Comparison of ENCODE assay signal across 13 cellular contexts in the genomic region with DNA sequence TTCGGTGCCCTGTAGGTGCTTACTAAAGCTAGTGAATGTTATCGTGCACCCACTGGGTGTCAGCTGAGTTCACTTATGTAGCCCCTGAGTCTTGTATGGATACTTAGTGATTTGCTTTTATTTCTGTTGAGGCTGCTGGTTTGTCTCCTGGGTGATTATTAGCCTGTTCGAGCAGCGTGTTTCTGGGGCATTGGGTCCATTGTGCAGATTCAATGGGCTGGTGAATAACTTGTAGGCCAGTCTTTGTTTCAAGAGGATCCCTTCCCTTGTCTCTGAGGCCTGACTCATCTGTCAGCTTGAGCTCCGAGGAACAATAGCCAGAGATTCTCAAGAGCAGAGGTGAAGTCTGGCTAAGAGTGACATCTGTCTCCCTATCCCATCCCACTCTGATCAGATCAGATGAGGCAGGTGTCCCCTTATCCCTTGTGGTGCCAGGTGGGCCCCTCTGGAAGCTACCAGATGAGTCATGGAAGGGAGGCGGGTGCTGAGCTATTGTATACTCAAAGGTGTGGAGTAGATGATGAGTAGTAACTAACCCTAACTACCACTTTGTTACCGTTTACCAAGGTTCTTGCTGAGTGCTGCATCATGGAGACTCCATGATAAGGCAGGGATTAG. TPM values are rescaled to one million over a fixed set of nuclear protein-coding genes. Genes with fewer than 3 reads are reported as not detected.
DNase-seq lines count a peak whose midpoint lies in the region; ATAC-seq and TF ChIP-seq lines count a peak whose summit lies in the region.
"Had no signal": no experiment of that assay in that cellular context is flagged by ENCODE, and none has a peak within 500 bp of the region (broad histone marks: within the 10 kb centered on the region; RNA-seq: fewer than 3 reads in every experiment).

No MANE protein-coding gene starts in this region.

- CTCF ChIA-PET in CD8-positive, alpha-beta memory T cell (lab: Charles Lee): interaction anchor here (1.4 kb wide), 1 partner anchor 158 kb away, joined by 6 read pairs; no protein-coding TSS in a partner anchor

- H3K36me3 ChIP-seq in CD8-positive, alpha-beta memory T cell (ENCODE audit: insufficient read depth, low read length): no peaks in the 10 kb centered on the region
- 0 out of 2 replicates have a peak, but pooled peaks cover 10% of the 10 kb centered on the region for H3K36me3 ChIP-seq in GM23338 (ENCODE audit: insufficient read depth)

- H3K4me2 ChIP-seq in GM23338: peak overlapping the region; percentile 48; the same call in 1 of the 2 replicates

- H3K4me3 Mint-ChIP-seq in CD8-positive, alpha-beta memory T cell: peak overlapping the region in 2 of 7 donors; percentile 10 to 67
- H3K4me3 Mint-ChIP-seq in GM23338: no peak overlapping the region; the same call in 2 of the 3 replicates
- H3K4me3 Mint-ChIP-seq in glutamatergic neuron (ENCODE audit: unreplicated experiment): peak overlapping the region; percentile 88
- H3K4me3 Mint-ChIP-seq: activated CD4-positive, alpha-beta memory T cell treated with anti-CD3 and anti-CD28 coated beads, Interleukin-2, amount 10 ng/mL, durations not matched to agents 7 days and 5 days; CD8-positive, alpha-beta T cell had no signal

- no peak overlapping the region for H3K27ac ChIP-seq in CD8-positive, alpha-beta memory T cell (ENCODE audit: low read depth, low read length)
- H3K27ac ChIP-seq in GM23338 (ENCODE audit: low read depth): peak overlapping the region; percentile 47; the same call in 1 of the 2 replicates

- H3F3A ChIP-seq in GM23338 (replicated peaks; ENCODE audit: low read depth): peaks cover 8% of the 10 kb centered on the region; the same call in 1 of the 2 replicates

- no peaks in the 10 kb centered on the region for H3K9me2 ChIP-seq in GM23338 (ENCODE audit: insufficient read depth)

- no peak overlapping the region for H2AFZ ChIP-seq in GM23338

- no peak for DNase-seq in CD8-positive, alpha-beta memory T cell
- DNase-seq in GM23338 (ENCODE audit: low spot score) (peak; percentile 43), NCI-H69 (lab: John Stamatoyannopoulos, UW) (peak; percentile 87), glutamatergic neuron (peak; percentile 48), EL (no peak), NCI-H774 (lab: John Stamatoyannopoulos, UW) (no peak)
- DNase-seq: activated CD4-positive, alpha-beta memory T cell treated with anti-CD3 and anti-CD28 coated beads, Interleukin-2, amount 10 ng/mL, durations not matched to agents 7 days and 5 days; activated naive CD4-positive, alpha-beta T cell treated with anti-CD3 and anti-CD28 coated beads, Interleukin-2, amount 50 U/mL, for 16 hours; CD8-positive, alpha-beta T cell had no signal

- no peaks in the 10 kb centered on the region for H3K9me3 Mint-ChIP-seq in CD8-positive, alpha-beta memory T cell
- H3K9me3 Mint-ChIP-seq in GM23338: no peaks in the 10 kb centered on the region
- peaks cover 29% of the 10 kb centered on the region for H3K9me3 Mint-ChIP-seq in glutamatergic neuron (ENCODE audit: unreplicated experiment)
- H3K9me3 Mint-ChIP-seq: activated CD4-positive, alpha-beta memory T cell treated with anti-CD3 and anti-CD28 coated beads, Interleukin-2, amount 10 ng/mL, durations not matched to agents 7 days and 5 days; CD8-positive, alpha-beta T cell had no signal

- H3K36me3 Mint-ChIP-seq in CD8-positive, alpha-beta memory T cell: peaks cover 0 to 48% (median 2%) of the 10 kb centered on the region in 3 donors
- H3K36me3 Mint-ChIP-seq in GM23338 (ENCODE audit: low read depth): peaks cover 43% of the 10 kb centered on the region
- H3K36me3 Mint-ChIP-seq in glutamatergic neuron (ENCODE audit: unreplicated experiment): no peaks in the 10 kb centered on the region

- peak; percentile 2; the same call in 2 of the 3 replicates for ATAC-seq in GM23338
- ATAC-seq in HG03439 (IDR thresholded peaks at IDR 0.05; ENCODE audit: unreplicated experiment): no peak
- ATAC-seq: CD8-positive, alpha-beta T cell had no signal

- H3K4me1 ChIP-seq in CD8-positive, alpha-beta memory T cell (ENCODE audit: insufficient read depth, low read length): peaks cover 36% of the 10 kb centered on the region
- H3K4me1 ChIP-seq in GM23338 (ENCODE audit: insufficient read depth): peaks cover 26% of the 10 kb centered on the region

- POLR2A ChIA-PET in CD8-positive, alpha-beta memory T cell (lab: Charles Lee): no interaction called here

- no peak overlapping the region for H3K4me3 ChIP-seq in CD8-positive, alpha-beta memory T cell (ENCODE audit: low read length)
- H3K4me3 ChIP-seq in GM23338: no peak overlapping the region

- peaks cover 7% of the 10 kb centered on the region for H4K20me1 ChIP-seq in GM23338 (replicated peaks; ENCODE audit: insufficient read depth)

- H3K9me3 ChIP-seq in CD8-positive, alpha-beta memory T cell (ENCODE audit: low read length): no peaks in the 10 kb centered on the region

- TF ChIP-seq CTCF in GM23338 (conservative IDR thresholded peaks at IDR 0.05; ENCODE audit: low read depth in 2 of 2) (no peak), glutamatergic neuron (IDR thresholded peaks at IDR 0.05; ENCODE audit: partially characterized antibody, unreplicated experiment) (no peak)

- peaks cover 49 to 79% (median 60%) of the 10 kb centered on the region in 3 donors for H3K4me1 Mint-ChIP-seq in CD8-positive, alpha-beta memory T cell
- H3K4me1 Mint-ChIP-seq in GM23338: peaks cover 35% of the 10 kb centered on the region
- peaks cover 34% of the 10 kb centered on the region for H3K4me1 Mint-ChIP-seq in glutamatergic neuron (ENCODE audit: low read depth, unreplicated experiment)

- H3K27me3 Mint-ChIP-seq in CD8-positive, alpha-beta memory T cell: no peaks in the 10 kb centered on the region
- H3K27me3 Mint-ChIP-seq in GM23338 (ENCODE audit: insufficient read depth, low read depth, poor library complexity) (peaks cover 7% of the 10 kb centered on the region), glutamatergic neuron (ENCODE audit: unreplicated experiment) (peaks cover 21% of the 10 kb centered on the region)
- H3K27me3 Mint-ChIP-seq: activated CD4-positive, alpha-beta memory T cell treated with anti-CD3 and anti-CD28 coated beads, Interleukin-2, amount 10 ng/mL, durations not matched to agents 7 days and 5 days had no signal

- H3K27me3 ChIP-seq in CD8-positive, alpha-beta memory T cell (ENCODE audit: insufficient read depth, low read length, poor library complexity, severe bottlenecking): no peaks in the 10 kb centered on the region
- peaks cover 12% of the 10 kb centered on the region for H3K27me3 ChIP-seq in GM23338 (ENCODE audit: insufficient read depth)

- H3K27ac Mint-ChIP-seq in CD8-positive, alpha-beta memory T cell: peak overlapping the region in 7 of 8 donors; percentile 2 to 79 (median 51)
- H3K27ac Mint-ChIP-seq in GM23338: peak overlapping the region; percentile 36; the same call in 1 of the 2 replicates
- peak overlapping the region; percentile 95 for H3K27ac Mint-ChIP-seq in glutamatergic neuron (ENCODE audit: unreplicated experiment)

- H3K79me2 ChIP-seq in GM23338 (replicated peaks; ENCODE audit: insufficient read depth): peaks cover 50% of the 10 kb centered on the region

TF ChIP-seq in GM23338, 12 proteins besides CTCF, POLR2A, EP300 and RAD21 (continues in another document):
- TF ChIP-seq STAT1 (IDR thresholded peaks at IDR 0.05; ENCODE audit: unreplicated experiment) (no peak), POLR2AphosphoS5 (IDR thresholded peaks at IDR 0.05; ENCODE audit: low read depth) (no peak), ZNF331 (CRISPR knock-in tag; IDR thresholded peaks at IDR 0.05; ENCODE audit: low read depth) (no peak), EZH2phosphoT487 (IDR thresholded peaks at IDR 0.05; ENCODE audit: unreplicated experiment) (no peak), EZH2 (IDR thresholded peaks at IDR 0.05; ENCODE audit: low read depth, unreplicated experiment) (no peak), ZNF114 (CRISPR knock-in tag; IDR thresholded peaks at IDR 0.05) (no peak), NANOG (IDR thresholded peaks at IDR 0.05; ENCODE audit: borderline replicate concordance) (no peak)
- TF ChIP-seq, protein P1, sequence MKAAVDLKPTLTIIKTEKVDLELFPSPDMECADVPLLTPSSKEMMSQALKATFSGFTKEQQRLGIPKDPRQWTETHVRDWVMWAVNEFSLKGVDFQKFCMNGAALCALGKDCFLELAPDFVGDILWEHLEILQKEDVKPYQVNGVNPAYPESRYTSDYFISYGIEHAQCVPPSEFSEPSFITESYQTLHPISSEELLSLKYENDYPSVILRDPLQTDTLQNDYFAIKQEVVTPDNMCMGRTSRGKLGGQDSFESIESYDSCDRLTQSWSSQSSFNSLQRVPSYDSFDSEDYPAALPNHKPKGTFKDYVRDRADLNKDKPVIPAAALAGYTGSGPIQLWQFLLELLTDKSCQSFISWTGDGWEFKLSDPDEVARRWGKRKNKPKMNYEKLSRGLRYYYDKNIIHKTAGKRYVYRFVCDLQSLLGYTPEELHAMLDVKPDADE (IDR thresholded peaks at IDR 0.05): no peak

RNA-seq across cellular contexts. Expression of gene MIAT, which starts 3.7 kb away (rescaled TPM):
- 10 to 100 TPM; 52.2 to 57.5 TPM for total RNA-seq in CD8-positive, alpha-beta memory T cell
- 3.9 TPM for polyA plus RNA-seq in CD8-positive, alpha-beta memory T cell
- total RNA-seq in GM23338 (2014; rRNA removed; shearing (Covaris generic)): 51.4 and 63.6 TPM in 2 replicates
- polyA plus RNA-seq in GM23338 (2016; fragmentation: Nextera tagmentation; extraction: Ambion mirVana): 8.2 and 10.0 TPM in 2 replicates
- 1,100 TPM for total RNA-seq in glutamatergic neuron (ENCODE audit: unreplicated experiment)

RNA-seq across cellular contexts. Expression of gene CRYBA4, which starts 39.3 kb away (rescaled TPM):
- not detected for total RNA-seq in CD8-positive, alpha-beta memory T cell
- polyA plus RNA-seq in CD8-positive, alpha-beta memory T cell: not detected
- total RNA-seq in GM23338 (2014; rRNA removed; shearing (Covaris generic)): 1.7 TPM in 1 of 2 replicates, not detected in the other
- polyA plus RNA-seq in GM23338 (2016; fragmentation: Nextera tagmentation; extraction: Ambion mirVana): 1.2 and 1.5 TPM in 2 replicates
- not detected for total RNA-seq in glutamatergic neuron (ENCODE audit: unreplicated experiment)
- total RNA-seq: CD8-positive, alpha-beta T cell; chondrocyte; mononuclear cell had no signal

RNA-seq across cellular contexts. Expression of gene CRYBB1, which starts 43.2 kb away (rescaled TPM):
- not detected for total RNA-seq in CD8-positive, alpha-beta memory T cell
- not detected for polyA plus RNA-seq in CD8-positive, alpha-beta memory T cell
- 1.6 and 2.4 TPM in 2 replicates for total RNA-seq in GM23338 (2014; rRNA removed; shearing (Covaris generic))
- polyA plus RNA-seq in GM23338 (2016; fragmentation: Nextera tagmentation; extraction: Ambion mirVana): 3.0 and 3.7 TPM in 2 replicates
- total RNA-seq in glutamatergic neuron (ENCODE audit: unreplicated experiment): not detected
- total RNA-seq: CD8-positive, alpha-beta T cell; chondrocyte; mononuclear cell; T-helper 1 cell treated with Interleukin-12 subunit alpha and Interleukin-12 subunit beta and Interleukin-4 antibody, amounts not matched to agents 30 ng/mL and 1 ng/mL, for 36 hours had no signal

Comparison
In these comparisons a context has a peak if more than half of its experiments do, and no peak if none do; other contexts are left out.
1. DNase-seq: peak in GM23338 (single experiment), NCI-H69 (single experiment) and glutamatergic neuron (single experiment); none in CD8-positive, alpha-beta memory T cell (0 of 5), EL (single experiment) and NCI-H774 (single experiment).
2. H3K27ac Mint-ChIP-seq: peak in every context shown above with its lines; median percentile 95 in glutamatergic neuron; 51 in CD8-positive, alpha-beta memory T cell; 36 in GM23338.
3. RNA of gene MIAT, which starts 3.7 kb away (total RNA-seq): 1,100 TPM in glutamatergic neuron (single experiment); 51.4 to 63.6 TPM in GM23338 and 52.2 to 57.5 TPM in CD8-positive, alpha-beta memory T cell; every median in the first group is over 10 times any median in the second.